ENCODE assay signal across 22 cellular contexts in genomic region chr7:112770051-112770450, GRCh38. TPM values are rescaled to one million over a fixed set of nuclear protein-coding genes. Genes with fewer than 3 reads are reported as not detected.
DNase-seq lines count a peak whose midpoint lies in the region; ATAC-seq and TF ChIP-seq lines count a peak whose summit lies in the region.
"Had no signal": no experiment of that assay in that cellular context is flagged by ENCODE, and none has a peak within 500 bp of the region (broad histone marks: within the 10 kb centered on the region; RNA-seq: fewer than 3 reads in every experiment).

No MANE protein-coding gene starts in this region.

- H3K9me3 Mint-ChIP-seq in effector memory CD8-positive, alpha-beta T cell = no peaks in the 10 kb centered on the region
- no peaks in the 10 kb centered on the region for H3K9me3 Mint-ChIP-seq in endodermal cell
- H3K9me3 Mint-ChIP-seq: activated CD4-positive, alpha-beta T cell treated with anti-CD3 and anti-CD28 coated beads, Interleukin-2, amount 10 ng/mL, durations not matched to agents 7 days and 5 days; activated naive CD4-positive, alpha-beta T cell treated with anti-CD3 and anti-CD28 coated beads, Interleukin-2, amount 50 U/mL, for 24 hours had no signal

- TF ChIP-seq POLR2A in breast epithelium (IDR thresholded peaks at IDR 0.05) = no peak

- no peak for ATAC-seq in effector memory CD8-positive, alpha-beta T cell (replicated peaks)

- peak; percentile 53 for DNase-seq in DMS79 (lab: John Stamatoyannopoulos, UW)
- peak; percentile 86 for DNase-seq in NCI-H226
- peak; percentile 72 to 88 for DNase-seq in breast epithelium (ENCODE audit: low spot score in 2 of 2)
- peak; percentile 82 for DNase-seq in left kidney (ENCODE audit: low read depth, low spot score)
- no peak for DNase-seq in effector memory CD8-positive, alpha-beta T cell
- no peak for DNase-seq in SHP77 (lab: John Stamatoyannopoulos, UW)
- no peak for DNase-seq in endodermal cell
- DNase-seq in NCI-H2171 treated with DMSO at 0.1 percent for 48 hours (lab: John Stamatoyannopoulos, UW) = no peak
- DNase-seq: activated CD4-positive, alpha-beta T cell treated with anti-CD3 and anti-CD28 coated beads, Interleukin-2, amount 10 ng/mL, durations not matched to agents 7 days and 5 days; activated T-cell treated with anti-CD3 and anti-CD28 coated beads for 4 hours; brain microvascular endothelial cell; dermis blood vessel endothelial cell; DND-41; kidney; MG63; NCI-H2029; NCI-H524 treated with DMSO at 0.1 percent for 48 hours; stimulated activated naive CD4-positive, alpha-beta T cell treated with Interleukin-2 at 50 U/mL for 16 hours; SW 1271 had no signal

- H3K9me3 ChIP-seq in breast epithelium (no peaks in the 10 kb centered on the region), endodermal cell (ENCODE audit: control insufficient read depth, low read length) (no peaks in the 10 kb centered on the region)
- H3K9me3 ChIP-seq: esophagus muscularis mucosa, MG63, right atrium auricular region had no signal

- peaks cover 0 to 12% of the 10 kb centered on the region in 2 donors for H3K4me1 ChIP-seq in breast epithelium
- H3K4me1 ChIP-seq in endodermal cell (ENCODE audit: control insufficient read depth, insufficient read depth, low read length) = no peaks in the 10 kb centered on the region
- H3K4me1 ChIP-seq: right atrium auricular region had no signal

- no peak overlapping the region for H3K4me3 ChIP-seq in breast epithelium
- no peak overlapping the region for H3K4me3 ChIP-seq in endodermal cell (ENCODE audit: low read length)
- H3K4me3 ChIP-seq: esophagus muscularis mucosa, MG63, right atrium auricular region had no signal

- H3K36me3 Mint-ChIP-seq in effector memory CD8-positive, alpha-beta T cell (ENCODE audit: insufficient read depth) = peaks cover 8% of the 10 kb centered on the region
- no peaks in the 10 kb centered on the region for H3K36me3 Mint-ChIP-seq in endodermal cell (ENCODE audit: low read depth)

- no peaks in the 10 kb centered on the region for H3K27me3 ChIP-seq in breast epithelium
- no peaks in the 10 kb centered on the region for H3K27me3 ChIP-seq in endodermal cell (ENCODE audit: control insufficient read depth, insufficient read depth, low read length, poor library complexity, severe bottlenecking)
- H3K27me3 ChIP-seq: brain microvascular endothelial cell, esophagus muscularis mucosa, MG63, right atrium auricular region had no signal

- WGBS in endodermal cell (ENCODE audit: insufficient coverage in 1 of 2, insufficient read length in 1 of 2), 2 experiments = 90 to 97% methylated on average over 4 of the region's 4 CpGs

- TF ChIP-seq CTCF in breast epithelium (IDR thresholded peaks at IDR 0.05) (no peak), endodermal cell (conservative IDR thresholded peaks at IDR 0.05) (no peak)

- no peak overlapping the region for H3K4me3 Mint-ChIP-seq in effector memory CD8-positive, alpha-beta T cell
- no peak overlapping the region for H3K4me3 Mint-ChIP-seq in endodermal cell
- H3K4me3 Mint-ChIP-seq: activated CD4-positive, alpha-beta T cell treated with anti-CD3 and anti-CD28 coated beads, Interleukin-2, amount 10 ng/mL, durations not matched to agents 7 days and 5 days; activated naive CD4-positive, alpha-beta T cell treated with anti-CD3 and anti-CD28 coated beads, Interleukin-2, amount 50 U/mL, for 24 hours had no signal

- H3K4me1 Mint-ChIP-seq in effector memory CD8-positive, alpha-beta T cell (ENCODE audit: low read depth in 2 of 2) = no peaks in the 10 kb centered on the region
- H3K4me1 Mint-ChIP-seq in endodermal cell = no peaks in the 10 kb centered on the region

- H3K36me3 ChIP-seq in breast epithelium (no peaks in the 10 kb centered on the region), endodermal cell (ENCODE audit: control insufficient read depth, insufficient read depth, low read length) (no peaks in the 10 kb centered on the region)
- H3K36me3 ChIP-seq: brain microvascular endothelial cell, MG63, right atrium auricular region had no signal

- H3K27ac ChIP-seq in breast epithelium = peak overlapping the region; percentile 39 to 59
- H3K27ac ChIP-seq in endodermal cell (ENCODE audit: low read depth, low read length) = no peak overlapping the region
- H3K27ac ChIP-seq: brain microvascular endothelial cell, esophagus muscularis mucosa, right atrium auricular region had no signal

- no peaks in the 10 kb centered on the region for H3K27me3 Mint-ChIP-seq in effector memory CD8-positive, alpha-beta T cell
- H3K27me3 Mint-ChIP-seq in endodermal cell (ENCODE audit: insufficient read depth) = no peaks in the 10 kb centered on the region
- H3K27me3 Mint-ChIP-seq: activated CD4-positive, alpha-beta T cell treated with anti-CD3 and anti-CD28 coated beads, Interleukin-2, amount 10 ng/mL, durations not matched to agents 7 days and 5 days; activated naive CD4-positive, alpha-beta T cell treated with anti-CD3 and anti-CD28 coated beads, Interleukin-2, amount 50 U/mL, for 24 hours had no signal

- H3K9ac ChIP-seq in endodermal cell (ENCODE audit: extremely low read depth, low read length, poor library complexity, severe bottlenecking) = no peak overlapping the region

- intact Hi-C loops in breast epithelium (cut with DNase I; ENCODE audit: low total_unique reads) = no loop called here

- no peak overlapping the region for H3K27ac Mint-ChIP-seq in effector memory CD8-positive, alpha-beta T cell
- H3K27ac Mint-ChIP-seq in endodermal cell = no peak overlapping the region
- H3K27ac Mint-ChIP-seq: activated CD4-positive, alpha-beta T cell treated with anti-CD3 and anti-CD28 coated beads, Interleukin-2, amount 10 ng/mL, durations not matched to agents 7 days and 5 days; activated naive CD4-positive, alpha-beta T cell treated with anti-CD3 and anti-CD28 coated beads, Interleukin-2, amount 50 U/mL, for 24 hours had no signal

RNA-seq across cellular contexts. Expression of gene TMEM168, which starts 20.1 kb away (rescaled TPM):
- total RNA-seq in breast epithelium (10 to 100 TPM; 23.4 to 36.7 (median 28.2) TPM), endodermal cell (10 to 100 TPM; 14.9 to 16.5 TPM)
- polyA plus RNA-seq in endodermal cell (2013, experiment 1 of 2) = 17.8 TPM
- 17.8 TPM for polyA plus RNA-seq in endodermal cell (2013, experiment 2 of 2)

Comparison
In these comparisons a context has a peak if more than half of its experiments do, and no peak if none do; other contexts are left out.
1. DNase-seq: peak in DMS79 (single experiment), NCI-H226 (single experiment), breast epithelium (2 of 2) and left kidney (single experiment); none in effector memory CD8-positive, alpha-beta T cell (0 of 3), SHP77 (0 of 2), endodermal cell (single experiment) and NCI-H2171 treated with DMSO at 0.1 percent for 48 hours (single experiment).